11 cellular contexts compared by ENCODE assay signal in genomic region chr6:129661478-129662405, GRCh38. TPM values are rescaled to one million over a fixed set of nuclear protein-coding genes. Genes with fewer than 3 reads are reported as not detected.
DNase-seq lines count a peak whose midpoint lies in the region; ATAC-seq, FAIRE-seq and TF ChIP-seq lines count a peak whose summit lies in the region.
"Had no signal": no experiment of that assay in that cellular context is flagged by ENCODE, and none has a peak within 500 bp of the region (broad histone marks: within the 10 kb centered on the region; RNA-seq: fewer than 3 reads in every experiment).

No MANE protein-coding gene starts in this region.

- H3K4me1 ChIP-seq in Caco-2 = peaks cover 39% of the 10 kb centered on the region
- no peaks in the 10 kb centered on the region; a peak in 1 of 7 replicates for H3K4me1 ChIP-seq in H1 (replicated peaks in 1 of 4; ENCODE audit: control insufficient read depth in 3 of 4, insufficient read depth in 4 of 4, low read length in 3 of 4)
- peaks cover 0 to 37% of the 10 kb centered on the region in 2 donors for H3K4me1 ChIP-seq in left lung
- peaks cover 0 to 38% (median 2%) of the 10 kb centered on the region in 4 donors for H3K4me1 ChIP-seq in tibial nerve

- FAIRE-seq in H1 (lab: Jason Lieb, UNC) = no peak

- WGBS in H1 (ENCODE audit: extremely low coverage in 1 of 2, insufficient coverage in 1 of 2, insufficient read length in 1 of 2, insufficient replicate concordance in 2 of 2, low coverage in 1 of 2, low lambda C conversion rate in 2 of 2, missing lambda C conversion rate in 1 of 2), 2 experiments = 94% methylated on average over 7 of the region's 7 CpGs; no CpG with 5 or more reads in 1 of the 2 experiments
- WGBS in tibial nerve, 2 donors = 85 to 91% methylated on average over 7 of the region's 7 CpGs

- H3K4me3 Mint-ChIP-seq in Caco-2 (ENCODE audit: unreplicated experiment) = peak overlapping the region; percentile 35

- H2BK120ac ChIP-seq in H1 (replicated peaks; ENCODE audit: low read depth, low read length) = no peak overlapping the region

- H2BK12ac ChIP-seq in H1 (ENCODE audit: low read depth, low read length) = no peak overlapping the region

- no peak for DNase-seq in Caco-2
- DNase-seq in H1 (ENCODE audit: low read depth in 1 of 2, low spot score in 2 of 2) = no peak
- no peak for DNase-seq in left lung
- no peak for DNase-seq in tibial nerve (ENCODE audit: low spot score in 2 of 2)

- H3K27ac Mint-ChIP-seq in Caco-2 (ENCODE audit: unreplicated experiment) = peak overlapping the region; percentile 77
- H3K27ac Mint-ChIP-seq: activated T-helper 2 cell treated with anti-CD3 and anti-CD28 coated beads, Interferon-gamma antibody, Interleukin-2, Interleukin-4, amounts not matched to agents 10 μg/mL and 5 μg/mL and 100 μg/mL, durations not matched to agents 14 hours and 24 hours and 36 hours had no signal

- no peak overlapping the region for H3K4ac ChIP-seq in H1 (replicated peaks; ENCODE audit: insufficient read length, low read depth, low read length)

- no peak overlapping the region for H3K9ac ChIP-seq in H1 (replicated peaks in 1 of 4; ENCODE audit: extremely low read depth in 1 of 4, low read depth in 3 of 4, low read length in 3 of 4)

- BruUV-seq in Caco-2 (replicated peaks; lab: Mats Ljungman, UMichigan) = no TSS peak

- H2BK5ac ChIP-seq in H1 (ENCODE audit: low read depth, low read length) = no peak overlapping the region

- no peak overlapping the region for H3K18ac ChIP-seq in H1 (ENCODE audit: extremely low read depth, low read length)

- H2AK5ac ChIP-seq in H1 (ENCODE audit: low read depth, low read length) = peak overlapping the region; percentile 82; the same call in 1 of the 2 replicates

- no peak for TF ChIP-seq RAD21 in H1 (IDR thresholded peaks at IDR 0.05 in 1 of 2, conservative IDR thresholded peaks at IDR 0.05 in 1 of 2; ENCODE audit: low read depth in 2 of 2, low read length in 2 of 2)

- no peak overlapping the region for H3K4me3 ChIP-seq in Caco-2 (ENCODE audit: low read depth, low read length)
- H3K4me3 ChIP-seq in H1 (ENCODE audit: extremely low read depth in 1 of 4, insufficient read depth in 2 of 4, low read depth in 3 of 4, low read length in 4 of 4) = no peak overlapping the region
- H3K4me3 ChIP-seq in left lung = no peak overlapping the region
- H3K4me3 ChIP-seq in tibial nerve = no peak overlapping the region
- H3K4me3 ChIP-seq: SJSA1 had no signal

- H3K56ac ChIP-seq in H1 (replicated peaks; ENCODE audit: insufficient read length, low read depth, low read length) = no peak overlapping the region

- ATAC-seq in GM19467 (IDR thresholded peaks at IDR 0.05; ENCODE audit: unreplicated experiment) = peak; percentile 16
- ATAC-seq in HG03175 (IDR thresholded peaks at IDR 0.05; ENCODE audit: unreplicated experiment) = peak; percentile 26
- ATAC-seq in GM18861 (IDR thresholded peaks at IDR 0.05; ENCODE audit: unreplicated experiment) = no peak
- no peak for ATAC-seq in left lung
- ATAC-seq in HG03095 (IDR thresholded peaks at IDR 0.05; ENCODE audit: unreplicated experiment) = no peak

- peaks cover 36% of the 10 kb centered on the region for H3K4me1 Mint-ChIP-seq in Caco-2 (ENCODE audit: low read depth, unreplicated experiment)

- H3K27ac ChIP-seq in H1 (ENCODE audit: low read depth, low read length) = no peak overlapping the region
- peak overlapping the region in 1 of 2 donors; percentile 20 for H3K27ac ChIP-seq in left lung
- no peak overlapping the region for H3K27ac ChIP-seq in tibial nerve
- H3K27ac ChIP-seq: HL-60, SJSA1 had no signal

- intact Hi-C loops in Caco-2 (cut with micrococcal nuclease; ENCODE audit: unreplicated experiment) (loop anchor here (10.0 kb wide), 1 partner anchor 157 kb away; no protein-coding TSS in a partner anchor), left lung (cut with DNase I) (no loop called here)

- no peak overlapping the region for H4K8ac ChIP-seq in H1 (ENCODE audit: extremely low read depth, insufficient read depth, low read length)

- no peaks in the 10 kb centered on the region for H3K79me1 ChIP-seq in H1 (ENCODE audit: low read depth, low read length)

- no peaks in the 10 kb centered on the region for H3K27me3 Mint-ChIP-seq in Caco-2 (ENCODE audit: insufficient read depth, unreplicated experiment)

- TF ChIP-seq EP300 in H1 (IDR thresholded peaks at IDR 0.05; ENCODE audit: borderline replicate concordance in 1 of 2, low read depth in 2 of 2, low read length in 2 of 2) (no peak), tibial nerve (IDR thresholded peaks at IDR 0.05) (no peak)

- no peak overlapping the region for H3K23ac ChIP-seq in H1 (ENCODE audit: insufficient read length)

- no peak overlapping the region for H2BK15ac ChIP-seq in H1 (ENCODE audit: low read length)

- TF ChIP-seq CTCF in Caco-2 (IDR thresholded peaks at IDR 0.05; ENCODE audit: insufficient read depth in 1 of 2, low read depth in 1 of 2, low read length in 1 of 2, severe bottlenecking in 1 of 2, unreplicated experiment in 1 of 2) (no peak), H1 (IDR thresholded peaks at IDR 0.05; ENCODE audit: control extremely low read depth in 1 of 3, insufficient read depth in 1 of 3, low read depth in 1 of 3, low read length in 3 of 3) (no peak), left lung (IDR thresholded peaks at IDR 0.05) (no peak), tibial nerve (IDR thresholded peaks at IDR 0.05) (no peak)

- no peak overlapping the region for H4K91ac ChIP-seq in H1 (replicated peaks; ENCODE audit: insufficient read length, low read length)

- H3K36me3 ChIP-seq in Caco-2 (ENCODE audit: control insufficient read depth, insufficient read depth, low read length) = no peaks in the 10 kb centered on the region
- H3K36me3 ChIP-seq in H1 (ENCODE audit: control insufficient read depth in 2 of 4, insufficient read depth in 4 of 4, low read length in 3 of 4) = no peaks in the 10 kb centered on the region
- H3K36me3 ChIP-seq in left lung = no peaks in the 10 kb centered on the region
- no peaks in the 10 kb centered on the region for H3K36me3 ChIP-seq in tibial nerve
- H3K36me3 ChIP-seq: SJSA1 had no signal

- TF ChIP-seq POLR2A in H1 (IDR thresholded peaks at IDR 0.05; ENCODE audit: control extremely low read depth in 1 of 2, low read depth in 2 of 2, low read length in 2 of 2) (no peak), tibial nerve (IDR thresholded peaks at IDR 0.05) (no peak)

- no peak overlapping the region for H4K5ac ChIP-seq in H1 (ENCODE audit: insufficient read length, low read depth, low read length)

- H3K4me2 ChIP-seq in H1 (ENCODE audit: insufficient read depth in 1 of 2, low read depth in 2 of 2, low read length in 2 of 2) = no peak overlapping the region

- no peak overlapping the region for H2BK20ac ChIP-seq in H1 (ENCODE audit: low read length)

- CTCF ChIA-PET in Caco-2 (lab: Charles Lee) = interaction anchor here (1.1 kb wide), 1 partner anchor 34 kb away, joined by 3 read pairs; no protein-coding TSS in a partner anchor
- CTCF ChIA-PET in H1 (lab: Charles Lee; ENCODE audit: partially characterized antibody) = interaction anchor here (0.8 to 3.7 kb wide), 8 partner anchors 10 to 113 kb away, joined by 3 to 14 read pairs (median 5); no protein-coding TSS in a partner anchor

- peaks cover 6% of the 10 kb centered on the region for H3K9me3 Mint-ChIP-seq in Caco-2 (ENCODE audit: unreplicated experiment)
- H3K9me3 Mint-ChIP-seq: activated T-helper 2 cell treated with anti-CD3 and anti-CD28 coated beads, Interferon-gamma antibody, Interleukin-2, Interleukin-4, amounts not matched to agents 10 μg/mL and 5 μg/mL and 100 μg/mL, durations not matched to agents 14 hours and 24 hours and 36 hours had no signal

- H3K79me2 ChIP-seq in H1 (ENCODE audit: control insufficient read depth in 1 of 2, insufficient read depth in 2 of 2, low read length in 2 of 2) = no peaks in the 10 kb centered on the region

- no peaks in the 10 kb centered on the region for H3K9me3 ChIP-seq in Caco-2
- H3K9me3 ChIP-seq in H1 (ENCODE audit: insufficient read depth in 2 of 2, low read depth in 1 of 2, low read length in 1 of 2) = no peaks in the 10 kb centered on the region
- no peaks in the 10 kb centered on the region for H3K9me3 ChIP-seq in left lung
- H3K9me3 ChIP-seq in tibial nerve = no peaks in the 10 kb centered on the region
- H3K9me3 ChIP-seq: SJSA1 had no signal

- no peak overlapping the region for H2AFZ ChIP-seq in H1 (ENCODE audit: low read length)

- H3K27me3 ChIP-seq in Caco-2 (replicated peaks; ENCODE audit: control insufficient read depth, insufficient read depth, low read length) = no peaks in the 10 kb centered on the region
- no peaks in the 10 kb centered on the region for H3K27me3 ChIP-seq in H1 (replicated peaks in 1 of 4; ENCODE audit: control insufficient read depth in 3 of 4, extremely low read depth in 1 of 4, insufficient read depth in 3 of 4, low read length in 3 of 4)
- no peaks in the 10 kb centered on the region for H3K27me3 ChIP-seq in left lung
- H3K27me3 ChIP-seq in tibial nerve = no peaks in the 10 kb centered on the region
- H3K27me3 ChIP-seq: SJSA1 had no signal

- no peak overlapping the region for H3K14ac ChIP-seq in H1 (ENCODE audit: insufficient read length)

- POLR2A ChIA-PET in Caco-2 (lab: Charles Lee) (interaction anchor here (0.6 to 0.7 kb wide), 2 partner anchors 18 to 1308 kb away, joined by 3 to 7 read pairs; no protein-coding TSS in a partner anchor), H1 (lab: Charles Lee; ENCODE audit: partially characterized antibody) (interaction anchor here (0.6 kb wide), 1 partner anchor 17 kb away, joined by 4 read pairs; no protein-coding TSS in a partner anchor)

- H4K20me1 ChIP-seq in H1 (replicated peaks in 1 of 2; ENCODE audit: control insufficient read depth in 1 of 2, insufficient read depth in 2 of 2, low read length in 2 of 2) = no peaks in the 10 kb centered on the region

- peaks cover 5% of the 10 kb centered on the region for H3K36me3 Mint-ChIP-seq in Caco-2 (ENCODE audit: insufficient read depth, unreplicated experiment)

- no peaks in the 10 kb centered on the region for H3K23me2 ChIP-seq in H1 (ENCODE audit: low read depth, low read length)

TF ChIP-seq in H1, 55 proteins besides CTCF, POLR2A, EP300 and RAD21 (continues in another document):
- TF ChIP-seq NRF1 (IDR thresholded peaks at IDR 0.05; ENCODE audit: low read depth, low read length) (no peak), EGR1 (IDR thresholded peaks at IDR 0.05; ENCODE audit: borderline replicate concordance, low read depth, low read length) (no peak), EZH2 (IDR thresholded peaks at IDR 0.05; ENCODE audit: low read depth, low read length, severe bottlenecking) (no peak)

RNA-seq across cellular contexts. Expression of gene ARHGAP18, which starts 48.2 kb away (rescaled TPM):
- 15.0 and 15.6 TPM in 2 replicates for total RNA-seq in Caco-2 (2022)
- total RNA-seq in H1 (2021; fragmentation: NEBNext Ultra II Directional; extraction: Animal tissue kit (Norgen Biotek cat#: 25700)) = 4.2 and 4.5 TPM in 2 replicates
- polyA plus RNA-seq in H1 (2011; rRNA removed) = 0.42 and 0.83 TPM in 2 replicates
- polyA plus RNA-seq in H1 (2011; cell fraction: cytosol; rRNA removed) = 1.2 TPM
- polyA plus RNA-seq in H1 (2011; cell fraction: nucleus; rRNA removed) = 0.48 TPM
- 1.7 to 2.2 TPM (median 1.8 TPM) in 4 replicates for polyA plus RNA-seq in H1 (2012, experiment 1 of 2)
- polyA plus RNA-seq in H1 (2012, experiment 2 of 2) = 0.22 TPM
- polyA plus RNA-seq in H1 (2013, experiment 1 of 2) = 4.9 TPM
- polyA plus RNA-seq in H1 (2013, experiment 2 of 2) = 5.0 TPM
- 2.1 and 2.2 TPM in 2 replicates for polyA minus RNA-seq in H1 (2011; rRNA and poly(A)+ RNA removed)
- 1.7 TPM for polyA minus RNA-seq in H1 (2011; cell fraction: cytosol; rRNA and poly(A)+ RNA removed)
- 3.5 TPM for polyA minus RNA-seq in H1 (2011; cell fraction: nucleus; rRNA and poly(A)+ RNA removed)
- 10 to 100 TPM; 46.0 to 46.1 TPM for total RNA-seq in left lung
- 10 to 100 TPM in 3 of 4 donors, 1 to 10 TPM in 1; 9.6 to 16.8 (median 13.9) TPM for total RNA-seq in tibial nerve

Comparison
In these comparisons a context has a peak if more than half of its experiments do, and no peak if none do; other contexts are left out.
1. ATAC-seq: peak in GM19467 (single experiment) and HG03175 (single experiment); none in GM18861 (single experiment), left lung (single experiment) and HG03095 (single experiment).